In genomic region chr12:2691001-2691339, GRCh38 we compare ENCODE assay signal across 8 cellular contexts.
A peak's percentile ranks its signal among the peaks of the same experiment; 100 is the strongest.
DNase-seq lines count a peak whose midpoint lies in the region; ATAC-seq and TF ChIP-seq lines count a peak whose summit lies in the region.

No MANE protein-coding gene starts in this region.

- POLR2A ChIA-PET in T-cell (lab: Charles Lee): interaction anchor here in 1 of 2 donors (0.6 kb wide), 1 partner anchor 187 kb away, joined by 3 read pairs; no protein-coding TSS in a partner anchor

- H3K27me3 Mint-ChIP-seq in T-cell (peaks cover 0 to 5% of the 10 kb centered on the region in 2 donors), brain (peaks cover 57% of the 10 kb centered on the region)
- H3K27me3 Mint-ChIP-seq in stimulated activated naive CD8-positive, alpha-beta T cell treated with anti-CD3 and anti-CD28 coated beads, Interleukin-15, amount 100 ng/mL, for 72 hours: peaks cover 7% of the 10 kb centered on the region

- H3K27ac Mint-ChIP-seq in T-cell: peak overlapping the region; percentile 83 to 94
- H3K27ac Mint-ChIP-seq in brain: peak overlapping the region in 3 of 5 experiments; percentile 6 to 54 (median 45)
- peak overlapping the region; percentile 96 to 97 for H3K27ac Mint-ChIP-seq in stimulated activated naive CD8-positive, alpha-beta T cell treated with anti-CD3 and anti-CD28 coated beads, Interleukin-15, amount 100 ng/mL, for 72 hours

- no peaks in the 10 kb centered on the region for H3K9me3 ChIP-seq in mucosa of rectum (ENCODE audit: control insufficient read depth in 2 of 2, low read length in 2 of 2)

- H3K4me3 ChIP-seq in mucosa of rectum (ENCODE audit: low read length in 2 of 2): peak overlapping the region; percentile 64 to 77

- ATAC-seq in HG02981 (IDR thresholded peaks at IDR 0.05; ENCODE audit: unreplicated experiment) (peak; percentile 32), T-cell (replicated peaks in 1 of 4) (peak; percentile 63 to 75 (median 68)), HG02623 (IDR thresholded peaks at IDR 0.05; ENCODE audit: unreplicated experiment) (no peak), HG02970 (IDR thresholded peaks at IDR 0.05; ENCODE audit: low FRiP score, unreplicated experiment) (no peak)
- peak; percentile 87 for ATAC-seq in stimulated activated naive CD8-positive, alpha-beta T cell treated with anti-CD3 and anti-CD28 coated beads, Interleukin-15, amount 100 ng/mL, for 72 hours

- CTCF ChIA-PET in T-cell (lab: Charles Lee): interaction anchor here in 1 of 2 donors (1.0 to 1.7 kb wide), 3 partner anchors 8 to 104 kb away, joined by 3 to 5 read pairs (median 4); partner anchors contain the start of gene FKBP4

- TF ChIP-seq CTCF in brain (conservative IDR thresholded peaks at IDR 0.05): peak in 1 of 2 experiments; percentile 55

- no peaks in the 10 kb centered on the region for H3K9me3 Mint-ChIP-seq in T-cell
- H3K9me3 Mint-ChIP-seq in brain: peaks cover 0 to 3% (median 2%) of the 10 kb centered on the region in 5 experiments
- no peaks in the 10 kb centered on the region for H3K9me3 Mint-ChIP-seq in stimulated activated naive CD8-positive, alpha-beta T cell treated with anti-CD3 and anti-CD28 coated beads, Interleukin-15, amount 100 ng/mL, for 72 hours

- H3K27ac ChIP-seq in mucosa of rectum (ENCODE audit: low read depth in 2 of 2, low read length in 2 of 2): no peak overlapping the region

- no peaks in the 10 kb centered on the region for H3K36me3 Mint-ChIP-seq in T-cell
- peaks cover 30% of the 10 kb centered on the region for H3K36me3 Mint-ChIP-seq in brain

- no peaks in the 10 kb centered on the region for H3K36me3 ChIP-seq in mucosa of rectum (ENCODE audit: control insufficient read depth in 2 of 2, insufficient read depth in 2 of 2, low read length in 2 of 2)

- H3K4me1 Mint-ChIP-seq in T-cell: peaks cover 48 to 53% (median 49%) of the 10 kb centered on the region in 3 donors
- H3K4me1 Mint-ChIP-seq in brain: peaks cover 21% of the 10 kb centered on the region
- H3K4me1 Mint-ChIP-seq in stimulated activated naive CD8-positive, alpha-beta T cell treated with anti-CD3 and anti-CD28 coated beads, Interleukin-15, amount 100 ng/mL, for 72 hours: peaks cover 59% of the 10 kb centered on the region

- peak overlapping the region; percentile 87 to 93 (median 90) for H3K4me3 Mint-ChIP-seq in T-cell
- H3K4me3 Mint-ChIP-seq in brain: peak overlapping the region; percentile 78 to 86 (median 84)
- peak overlapping the region; percentile 93 for H3K4me3 Mint-ChIP-seq in stimulated activated naive CD8-positive, alpha-beta T cell treated with anti-CD3 and anti-CD28 coated beads, Interleukin-15, amount 100 ng/mL, for 72 hours

- peak overlapping the region; percentile 2 to 65 for H3K9ac ChIP-seq in mucosa of rectum (ENCODE audit: low read depth in 1 of 2, low read length in 2 of 2)

- DNase-seq in DMS79 (lab: John Stamatoyannopoulos, UW) (peak; percentile 65), T-cell (peak; percentile 22 to 61 (median 42))
- peak; percentile 68 to 81 for DNase-seq in stimulated activated naive CD8-positive, alpha-beta T cell treated with anti-CD3 and anti-CD28 coated beads, Interleukin-15, amount 100 ng/mL, for 72 hours

- H3K27me3 ChIP-seq in mucosa of rectum (ENCODE audit: control insufficient read depth in 2 of 2, insufficient read depth in 2 of 2, low read length in 2 of 2): peaks cover 0 to 4% of the 10 kb centered on the region in 2 donors

- peaks cover 0 to 5% of the 10 kb centered on the region in 2 donors for H3K4me1 ChIP-seq in mucosa of rectum (ENCODE audit: control insufficient read depth in 2 of 2, insufficient read depth in 2 of 2, low read length in 2 of 2)

Comparison
In these comparisons a context has a peak if more than half of its experiments do, and no peak if none do; other contexts are left out.
1. ATAC-seq: peak in HG02981 (single experiment), T-cell (4 of 4) and stimulated activated naive CD8-positive, alpha-beta T cell treated with anti-CD3 and anti-CD28 coated beads, Interleukin-15, amount 100 ng/mL, for 72 hours (single experiment); none in HG02623 (single experiment) and HG02970 (single experiment).
2. H3K27ac Mint-ChIP-seq: peak in every context shown above with its lines; median percentile 96 in stimulated activated naive CD8-positive, alpha-beta T cell treated with anti-CD3 and anti-CD28 coated beads, Interleukin-15, amount 100 ng/mL, for 72 hours; 88 in T-cell; 45 in brain.
3. Peak in every context shown above with its lines, with median percentiles within 50 percentile points of each other: DNase-seq and H3K4me3 Mint-ChIP-seq.